Comparison of ENCODE assay signal across 7 cellular contexts in genomic region chr17:29591737-29592624, GRCh38. TPM values are rescaled to one million over a fixed set of nuclear protein-coding genes. Genes with fewer than 3 reads are reported as not detected.
A peak's percentile ranks its signal among the peaks of the same experiment; 100 is the strongest.
DNase-seq lines count a peak whose midpoint lies in the region; TF ChIP-seq lines count a peak whose summit lies in the region.

No MANE protein-coding gene starts in this region.

- H3K27ac ChIP-seq in left ventricle myocardium inferior (replicated peaks): peak overlapping the region; percentile 93
- peak overlapping the region; percentile 93 for H3K27ac ChIP-seq in vagina

- no peaks in the 10 kb centered on the region for H3K36me3 Mint-ChIP-seq in progenitor cell of endocrine pancreas (ENCODE audit: insufficient read depth)

- TF ChIP-seq CTCF in GM13977 (IDR thresholded peaks at IDR 0.05; ENCODE audit: extremely low read depth, insufficient read depth, missing control alignments): peak; percentile 98
- peak; percentile 99 for TF ChIP-seq CTCF in left ventricle myocardium inferior (IDR thresholded peaks at IDR 0.05; ENCODE audit: borderline replicate concordance)
- peak; percentile 95 for TF ChIP-seq CTCF in progenitor cell of endocrine pancreas (IDR thresholded peaks at IDR 0.05; ENCODE audit: unreplicated experiment)
- peak; percentile 85 to 94 (median 86) for TF ChIP-seq CTCF in vagina (IDR thresholded peaks at IDR 0.05)

- H3K27me3 ChIP-seq in left ventricle myocardium inferior (ENCODE audit: low read depth) (no peaks in the 10 kb centered on the region), vagina (no peaks in the 10 kb centered on the region)

- H3K9me3 Mint-ChIP-seq in progenitor cell of endocrine pancreas (ENCODE audit: low read depth): no peaks in the 10 kb centered on the region

- intact Hi-C loops in left ventricle myocardium inferior (cut with micrococcal nuclease): no loop called here
- intact Hi-C loops in vagina (cut with DNase I): no loop called here

- H3K4me3 ChIP-seq in left ventricle myocardium inferior: peak overlapping the region; percentile 95
- peak overlapping the region; percentile 66 to 94 for H3K4me3 ChIP-seq in vagina

- in situ Hi-C loops in GM13977 (cut with MboI; ENCODE audit: low pct_unique_long_range_greater_than_20kb, low sequenced_read_pairs, unreplicated experiment): no loop called here

- H3K4me1 Mint-ChIP-seq in progenitor cell of endocrine pancreas (ENCODE audit: low read depth): peaks cover 22% of the 10 kb centered on the region

- no peak for TF ChIP-seq POLR2A in vagina (IDR thresholded peaks at IDR 0.05)

- H3K27me3 Mint-ChIP-seq in progenitor cell of endocrine pancreas: no peaks in the 10 kb centered on the region

- H3K36me3 ChIP-seq in left ventricle myocardium inferior: no peaks in the 10 kb centered on the region
- H3K36me3 ChIP-seq in vagina: no peaks in the 10 kb centered on the region

- H3K27ac Mint-ChIP-seq in progenitor cell of endocrine pancreas: peak overlapping the region; percentile 95

- peak; percentile 92 for DNase-seq in GM13977 (ENCODE audit: low spot score)
- DNase-seq in NCI-H146 treated with DMSO at 0.1 percent for 48 hours (lab: John Stamatoyannopoulos, UW; ENCODE audit: unreplicated experiment): peak; percentile 85
- DNase-seq in T-helper 1 cell: peak; percentile 57 to 75 (median 68)
- peak; percentile 67 for DNase-seq in amniotic stem cell (lab: John Stamatoyannopoulos, UW)
- peak; percentile 90 for DNase-seq in left ventricle myocardium inferior
- DNase-seq in progenitor cell of endocrine pancreas (ENCODE audit: low spot score, unreplicated experiment): peak; percentile 98
- no peak for DNase-seq in vagina (ENCODE audit: extremely low spot score in 2 of 2)

- H3K4me3 Mint-ChIP-seq in progenitor cell of endocrine pancreas (ENCODE audit: low read depth): peak overlapping the region; percentile 75

- no peaks in the 10 kb centered on the region for H3K9me3 ChIP-seq in left ventricle myocardium inferior (replicated peaks)
- no peaks in the 10 kb centered on the region for H3K9me3 ChIP-seq in vagina

- H3K4me1 ChIP-seq in left ventricle myocardium inferior (peaks cover 81% of the 10 kb centered on the region), vagina (peaks cover 79% of the 10 kb centered on the region)

RNA-seq across cellular contexts. Expression of gene ANKRD13B, which starts 1.0 kb away (rescaled TPM):
- total RNA-seq in left ventricle myocardium inferior: 5.9 TPM
- total RNA-seq in progenitor cell of endocrine pancreas: 22.8 and 27.5 TPM in 2 replicates
- total RNA-seq in vagina: 7.9 TPM

RNA-seq across cellular contexts. Expression of gene GIT1, which starts 2.5 kb away (rescaled TPM):
- total RNA-seq in left ventricle myocardium inferior: 31.9 TPM
- total RNA-seq in progenitor cell of endocrine pancreas: 51.6 and 54.9 TPM in 2 replicates
- 39.8 TPM for total RNA-seq in vagina

RNA-seq across cellular contexts. Expression of gene TP53I13, which starts 23.5 kb away (rescaled TPM):
- total RNA-seq in left ventricle myocardium inferior (37.2 TPM), progenitor cell of endocrine pancreas (39.7 and 40.2 TPM in 2 replicates), vagina (61.1 TPM)

RNA-seq across cellular contexts. Expression of gene ABHD15, which starts 25.1 kb away (rescaled TPM):
- total RNA-seq in left ventricle myocardium inferior: 5.9 TPM
- 5.3 and 5.4 TPM in 2 replicates for total RNA-seq in progenitor cell of endocrine pancreas
- 13.3 TPM for total RNA-seq in vagina

RNA-seq across cellular contexts. Expression of gene CORO6, which starts 30.7 kb away (rescaled TPM):
- total RNA-seq in left ventricle myocardium inferior (101 TPM), progenitor cell of endocrine pancreas (0.27 TPM in 1 of 2 replicates, not detected in the other), vagina (23.6 TPM)

Comparison
In these comparisons a context has a peak if more than half of its experiments do, and no peak if none do; other contexts are left out.
1. DNase-seq: peak in GM13977 (single experiment), NCI-H146 treated with DMSO at 0.1 percent for 48 hours (single experiment), T-helper 1 cell (5 of 5), amniotic stem cell (single experiment), left ventricle myocardium inferior (single experiment) and progenitor cell of endocrine pancreas (single experiment); none in vagina (0 of 2).
2. Peak in every context shown above with its lines, with median percentiles within 50 percentile points of each other: CTCF ChIP-seq.